Comparison of ENCODE assay signal across 14 cellular contexts in genomic region chr11:64905516-64906313, GRCh38. TPM values are rescaled to one million over a fixed set of nuclear protein-coding genes. Genes with fewer than 3 reads are reported as not detected.
A peak's percentile ranks its signal among the peaks of the same experiment; 100 is the strongest.
DNase-seq lines count a peak whose midpoint lies in the region; ATAC-seq and TF ChIP-seq lines count a peak whose summit lies in the region.
"Had no signal": no experiment of that assay in that cellular context is flagged by ENCODE, and none has a peak within 500 bp of the region (broad histone marks: within the 10 kb centered on the region; RNA-seq: fewer than 3 reads in every experiment).

No MANE protein-coding gene starts in this region.

- H4K20me1 ChIP-seq in PC-3 (ENCODE audit: low read length) = no peaks in the 10 kb centered on the region

- peak overlapping the region; percentile 79 for H3K27ac Mint-ChIP-seq in central memory CD8-positive, alpha-beta T cell (ENCODE audit: low read depth)
- no peak overlapping the region for H3K27ac Mint-ChIP-seq in MCF 10A (ENCODE audit: low read depth, unreplicated experiment)
- H3K27ac Mint-ChIP-seq: HFFc6 had no signal

- H3K4me2 ChIP-seq in PC-3 (ENCODE audit: low read length) = no peak overlapping the region

- H3K36me3 ChIP-seq in H7 (replicated peaks; ENCODE audit: control insufficient read depth, insufficient read depth, low read length) = peaks cover 6% of the 10 kb centered on the region
- H3K36me3 ChIP-seq in mucosa of descending colon (ENCODE audit: low read depth) = peaks cover 8% of the 10 kb centered on the region
- peaks cover 31% of the 10 kb centered on the region for H3K36me3 ChIP-seq in PC-3 (ENCODE audit: low read depth, low read length)
- H3K36me3 ChIP-seq: BE2C had no signal

- no peaks in the 10 kb centered on the region for H3K9me2 ChIP-seq in PC-3 (replicated peaks; ENCODE audit: low read length)

- no peak overlapping the region for H3K4me3 Mint-ChIP-seq in central memory CD8-positive, alpha-beta T cell
- H3K4me3 Mint-ChIP-seq in MCF 10A (ENCODE audit: unreplicated experiment) = no peak overlapping the region
- H3K4me3 Mint-ChIP-seq: HFFc6 had no signal

- peaks cover 8% of the 10 kb centered on the region for H3K4me1 Mint-ChIP-seq in central memory CD8-positive, alpha-beta T cell
- H3K4me1 Mint-ChIP-seq in MCF 10A (ENCODE audit: insufficient read depth, unreplicated experiment) = no peaks in the 10 kb centered on the region

- H3K9ac ChIP-seq in PC-3 (ENCODE audit: low read length) = no peak overlapping the region

- TF ChIP-seq CTCF in mucosa of descending colon (IDR thresholded peaks at IDR 0.05) = no peak
- no peak for TF ChIP-seq CTCF in MCF 10A (IDR thresholded peaks at IDR 0.05; ENCODE audit: unreplicated experiment)
- no peak for TF ChIP-seq CTCF in PC-3 (conservative IDR thresholded peaks at IDR 0.05; ENCODE audit: low read depth, low read length)

- H3K4me3 ChIP-seq in H7 (ENCODE audit: insufficient read depth, low read depth, low read length) = no peak overlapping the region
- H3K4me3 ChIP-seq in mucosa of descending colon = no peak overlapping the region
- H3K4me3 ChIP-seq in PC-3 (ENCODE audit: low read length) = no peak overlapping the region

- DNase-seq in H7 = peak; percentile 51
- no peak for DNase-seq in central memory CD8-positive, alpha-beta T cell (ENCODE audit: low spot score in 2 of 2)
- DNase-seq in mucosa of descending colon = peak in 1 of 3 donors; percentile 43
- no peak for DNase-seq in NCI-H774 (lab: John Stamatoyannopoulos, UW)
- no peak for DNase-seq in MCF 10A (ENCODE audit: unreplicated experiment)
- no peak for DNase-seq in PC-3
- DNase-seq: BE2C, DMS79, EL, HCEC 1CT, HFFc6 had no signal

- H2AFZ ChIP-seq in PC-3 (ENCODE audit: low read length) = no peak overlapping the region

- no peaks in the 10 kb centered on the region for H3K27me3 Mint-ChIP-seq in central memory CD8-positive, alpha-beta T cell
- no peaks in the 10 kb centered on the region for H3K27me3 Mint-ChIP-seq in MCF 10A (ENCODE audit: insufficient read depth, unreplicated experiment)
- H3K27me3 Mint-ChIP-seq: CD4-positive, alpha-beta memory T cell had no signal

- no TSS peak for BruUV-seq in MCF 10A (replicated peaks; lab: Mats Ljungman, UMichigan)
- BruUV-seq in PC-3 (replicated peaks; lab: Mats Ljungman, UMichigan) = no TSS peak

- H3K27ac ChIP-seq in PC-3 (ENCODE audit: low read length) = no peak overlapping the region
- H3K27ac ChIP-seq: C4-2B had no signal

- CTCF ChIA-PET in MCF 10A (lab: Yijun Ruan, JAX) = interaction anchor here (0.6 to 0.9 kb wide), 2 partner anchors 12 to 27 kb away, joined by 3 to 4 read pairs; no protein-coding TSS in a partner anchor
- CTCF ChIA-PET in PC-3 (lab: Charles Lee) = no interaction called here

- H3K36me3 Mint-ChIP-seq in central memory CD8-positive, alpha-beta T cell (ENCODE audit: insufficient read depth) = peaks cover 52% of the 10 kb centered on the region
- peaks cover 46% of the 10 kb centered on the region for H3K36me3 Mint-ChIP-seq in MCF 10A (ENCODE audit: insufficient read depth, unreplicated experiment)

- H3K27me3 ChIP-seq in H7 (ENCODE audit: control insufficient read depth, insufficient read depth, low read length) = no peaks in the 10 kb centered on the region
- no peaks in the 10 kb centered on the region for H3K27me3 ChIP-seq in PC-3 (ENCODE audit: low read length)
- H3K27me3 ChIP-seq: BE2C had no signal

- POLR2A ChIA-PET in MCF 10A (lab: Yijun Ruan, JAX) = no interaction called here
- POLR2A ChIA-PET in PC-3 (lab: Charles Lee; ENCODE audit: unreplicated experiment) = no interaction called here

- no peaks in the 10 kb centered on the region for H3K79me2 ChIP-seq in PC-3 (ENCODE audit: low read length)

- no peaks in the 10 kb centered on the region for H3K9me3 Mint-ChIP-seq in central memory CD8-positive, alpha-beta T cell
- no peaks in the 10 kb centered on the region for H3K9me3 Mint-ChIP-seq in MCF 10A (ENCODE audit: unreplicated experiment)
- H3K9me3 Mint-ChIP-seq: CD4-positive, alpha-beta memory T cell; HFFc6 had no signal

- no peak for ATAC-seq in central memory CD8-positive, alpha-beta T cell (replicated peaks; ENCODE audit: extremely low read depth, poor library complexity, severe bottlenecking)
- ATAC-seq in mucosa of descending colon (peak; percentile 14), HG03108 (IDR thresholded peaks at IDR 0.05; ENCODE audit: unreplicated experiment) (no peak), PC-3 (no peak)

- H3K9me3 ChIP-seq in mucosa of descending colon (no peaks in the 10 kb centered on the region), PC-3 (ENCODE audit: low read length) (no peaks in the 10 kb centered on the region)
- H3K9me3 ChIP-seq: BE2C had no signal

- intact Hi-C loops in mucosa of descending colon (cut with DNase I, micrococcal nuclease) = no loop called here
- intact Hi-C loops in MCF 10A (cut with micrococcal nuclease) = no loop called here
- intact Hi-C loops in PC-3 (cut with micrococcal nuclease) = no loop called here

- H3F3A ChIP-seq in PC-3 (ENCODE audit: low read length, unreplicated experiment) = no peaks in the 10 kb centered on the region

- H3K4me1 ChIP-seq in mucosa of descending colon (ENCODE audit: low read depth) = no peaks in the 10 kb centered on the region
- H3K4me1 ChIP-seq in PC-3 (ENCODE audit: insufficient read depth, low read length) = no peaks in the 10 kb centered on the region
- H3K4me1 ChIP-seq: BE2C had no signal

RNA-seq across cellular contexts. Expression of gene ATG2A, which starts 11.3 kb away (rescaled TPM):
- 19.3 and 22.5 TPM in 2 replicates for total RNA-seq in H7 (2014; rRNA removed; shearing (Covaris generic))
- total RNA-seq in mucosa of descending colon = 10 to 100 TPM; 35.4 to 39.8 (median 36.6) TPM
- 28.7 and 29.9 TPM in 2 replicates for total RNA-seq in MCF 10A (2022)
- total RNA-seq in PC-3 (2014; rRNA removed) = 45.6 and 51.4 TPM in 2 replicates

RNA-seq across cellular contexts. Expression of gene PPP2R5B, which starts 18.8 kb away (rescaled TPM):
- total RNA-seq in H7 (2014; rRNA removed; shearing (Covaris generic)) = 5.0 and 6.0 TPM in 2 replicates
- total RNA-seq in mucosa of descending colon = 10 to 100 TPM; 23.0 to 39.7 (median 23.2) TPM
- 38.0 and 48.0 TPM in 2 replicates for total RNA-seq in MCF 10A (2022)
- total RNA-seq in PC-3 (2014; rRNA removed) = 24.9 and 31.3 TPM in 2 replicates

RNA-seq across cellular contexts. Expression of gene EHD1, which starts 27.3 kb away (rescaled TPM):
- 23.7 and 30.2 TPM in 2 replicates for total RNA-seq in H7 (2014; rRNA removed; shearing (Covaris generic))
- total RNA-seq in mucosa of descending colon (10 to 100 TPM; 58.3 to 85.9 (median 81.5) TPM), MCF 10A (2022) (67.9 and 80.6 TPM in 2 replicates), PC-3 (2014; rRNA removed) (340 and 370 TPM in 2 replicates)

RNA-seq across cellular contexts. Expression of gene GPHA2, which starts 30.0 kb away (rescaled TPM):
- 2.4 TPM in 1 of 2 replicates, not detected in the other for total RNA-seq in H7 (2014; rRNA removed; shearing (Covaris generic))
- not detected for total RNA-seq in mucosa of descending colon
- not detected in 2 replicates for total RNA-seq in MCF 10A (2022)
- not detected in 2 replicates for total RNA-seq in PC-3 (2014; rRNA removed)
- total RNA-seq: HFFc6 had no signal
